In genomic region chr10:93378039-93378438, GRCh38 we compare ENCODE assay signal across 22 cellular contexts.
DNase-seq lines count a peak whose midpoint lies in the region; ATAC-seq and TF ChIP-seq lines count a peak whose summit lies in the region.
"Had no signal": no experiment of that assay in that cellular context is flagged by ENCODE, and none has a peak within 500 bp of the region (broad histone marks: within the 10 kb centered on the region; RNA-seq: fewer than 3 reads in every experiment).

No MANE protein-coding gene starts in this region.

- no peak overlapping the region for H3K4me3 Mint-ChIP-seq in activated T-helper 2 cell treated with anti-CD3 and anti-CD28 coated beads, Interferon-gamma antibody, Interleukin-2, Interleukin-4, amounts not matched to agents 10 μg/mL and 5 μg/mL and 100 μg/mL, durations not matched to agents 14 hours and 24 hours and 36 hours (ENCODE audit: low read depth)
- no peak overlapping the region for H3K4me3 Mint-ChIP-seq in stimulated activated effector memory CD8-positive, alpha-beta T cell treated with anti-CD3 and anti-CD28 coated beads, Interleukin-12 subunit alpha, Interleukin-12 subunit beta, amount 100 ng/mL, for 72 hours

- BruUV-seq in IMR-90 (replicated peaks; lab: Mats Ljungman, UMichigan) = no TSS peak

- intact Hi-C loops in IMR-90 (cut with micrococcal nuclease) = loop anchor here (10.0 kb wide), 1 partner anchor 307 kb away; no protein-coding TSS in a partner anchor
- intact Hi-C loops in activated T-helper 2 cell treated with anti-CD3 and anti-CD28 coated beads, Interferon-gamma antibody, Interleukin-2, Interleukin-4, amounts not matched to agents 10 μg/mL and 5 μg/mL and 100 μg/mL, durations not matched to agents 14 hours and 24 hours and 36 hours (cut with micrococcal nuclease) = loop anchor here (5.0 to 10.0 kb wide), 2 partner anchors 34 to 327 kb away; partner anchors contain the start of gene FRA10AC1
- intact Hi-C loops in stomach (cut with DNase I; ENCODE audit: low total_unique reads) = no loop called here
- intact Hi-C loops in ovary (cut with DNase I) = loop anchor here in 1 of 4 donors (5.0 kb wide), 1 partner anchor 59 kb away; no protein-coding TSS in a partner anchor

- TF ChIP-seq RAD21 in IMR-90 (IDR thresholded peaks at IDR 0.05; ENCODE audit: low read length) = no peak

- H3K9me3 Mint-ChIP-seq in activated T-helper 2 cell treated with anti-CD3 and anti-CD28 coated beads, Interferon-gamma antibody, Interleukin-2, Interleukin-4, amounts not matched to agents 10 μg/mL and 5 μg/mL and 100 μg/mL, durations not matched to agents 14 hours and 24 hours and 36 hours = no peaks in the 10 kb centered on the region
- H3K9me3 Mint-ChIP-seq in stimulated activated effector memory CD8-positive, alpha-beta T cell treated with anti-CD3 and anti-CD28 coated beads, Interleukin-12 subunit alpha, Interleukin-12 subunit beta, amount 100 ng/mL, for 72 hours = no peaks in the 10 kb centered on the region

- dilution Hi-C loops in IMR-90 (cut with HindIII; ENCODE audit: low sequenced_read_pairs, unreplicated experiment) = no loop called here

- no peaks in the 10 kb centered on the region for H3K79me2 ChIP-seq in hepatocyte

- H3K27me3 Mint-ChIP-seq in activated T-helper 2 cell treated with anti-CD3 and anti-CD28 coated beads, Interferon-gamma antibody, Interleukin-2, Interleukin-4, amounts not matched to agents 10 μg/mL and 5 μg/mL and 100 μg/mL, durations not matched to agents 14 hours and 24 hours and 36 hours (ENCODE audit: low read depth) = no peaks in the 10 kb centered on the region

- no peak overlapping the region for H3K4me3 ChIP-seq in IMR-90 (ENCODE audit: insufficient read depth, low read depth, low read length)
- H3K4me3 ChIP-seq in hepatocyte = no peak overlapping the region
- H3K4me3 ChIP-seq in stomach = no peak overlapping the region
- H3K4me3 ChIP-seq in ovary = no peak overlapping the region
- H3K4me3 ChIP-seq: gastrocnemius medialis, GM12878, lung, testis had no signal

- H3K36me3 ChIP-seq in IMR-90 (ENCODE audit: control insufficient read depth, insufficient read depth, low read length) (peaks cover 40% of the 10 kb centered on the region), hepatocyte (replicated peaks; ENCODE audit: insufficient read depth, low read depth) (no peaks in the 10 kb centered on the region), stomach (peaks cover 12 to 62% (median 49%) of the 10 kb centered on the region in 4 donors), ovary (no peaks in the 10 kb centered on the region)
- H3K36me3 ChIP-seq: BE2C, gastrocnemius medialis had no signal

- no peak overlapping the region for H3K4me2 ChIP-seq in IMR-90 (ENCODE audit: low read depth, low read length)
- H3K4me2 ChIP-seq in hepatocyte = no peak overlapping the region

- CTCF ChIA-PET in IMR-90 (lab: Yijun Ruan, JAX) = no interaction called here

- peaks cover 52 to 66% of the 10 kb centered on the region in 2 experiments for H3K79me1 ChIP-seq in IMR-90 (ENCODE audit: low read depth in 1 of 2, low read length in 2 of 2)

- H3K9me1 ChIP-seq in IMR-90 (ENCODE audit: insufficient read depth, low read length) = peaks cover 16% of the 10 kb centered on the region

- H4K8ac ChIP-seq in IMR-90 (ENCODE audit: low read depth in 2 of 2, low read length in 2 of 2) = 0 out of 4 replicates have a peak overlapping the region, but pooled peaks of 1 of the 2 experiments have one; percentile 52

- no peak overlapping the region for H3K9ac ChIP-seq in IMR-90 (ENCODE audit: low read depth, low read length)

- H3K27me3 ChIP-seq in IMR-90 (ENCODE audit: control insufficient read depth, insufficient read depth, low read length) = no peaks in the 10 kb centered on the region
- H3K27me3 ChIP-seq in hepatocyte = no peaks in the 10 kb centered on the region
- no peaks in the 10 kb centered on the region for H3K27me3 ChIP-seq in stomach
- H3K27me3 ChIP-seq in ovary = no peaks in the 10 kb centered on the region
- H3K27me3 ChIP-seq: BE2C, gastrocnemius medialis, testis had no signal

- peak overlapping the region; percentile 32; the same call in 1 of the 2 replicates for H3K27ac ChIP-seq in IMR-90 (ENCODE audit: insufficient read depth, low read length)
- H3K27ac ChIP-seq in hepatocyte = peak overlapping the region; percentile 88
- peak overlapping the region in 4 of 5 donors; percentile 69 to 78 (median 74) for H3K27ac ChIP-seq in stomach
- H3K27ac ChIP-seq in ovary = peak overlapping the region in 1 of 2 donors; percentile 73

- H3K14ac ChIP-seq in IMR-90 (replicated peaks; ENCODE audit: low read depth, low read length) = 0 out of 2 replicates have a peak overlapping the region, but pooled peaks have one; percentile 1

- H3K9me3 ChIP-seq in IMR-90 (ENCODE audit: control insufficient read depth, insufficient read depth, low read length) (no peaks in the 10 kb centered on the region), hepatocyte (ENCODE audit: low read depth) (no peaks in the 10 kb centered on the region), stomach (no peaks in the 10 kb centered on the region), ovary (no peaks in the 10 kb centered on the region)
- H3K9me3 ChIP-seq: BE2C, gastrocnemius medialis, testis had no signal

- H2AFZ ChIP-seq in IMR-90 (replicated peaks; ENCODE audit: low read length, poor library complexity) (no peak overlapping the region), hepatocyte (no peak overlapping the region)

- in situ Hi-C loops in IMR-90 (cut with MboI; ENCODE audit: low sequenced_read_pairs) = loop anchor here (5.0 kb wide), 1 partner anchor 104 kb away; the partner anchor contains the start of gene MYOF

- DNase-seq in IMR-90 = no peak
- DNase-seq in activated T-helper 2 cell treated with anti-CD3 and anti-CD28 coated beads, Interferon-gamma antibody, Interleukin-2, Interleukin-4, amounts not matched to agents 10 μg/mL and 5 μg/mL and 100 μg/mL, durations not matched to agents 14 hours and 24 hours and 36 hours (ENCODE audit: low spot score) = no peak
- no peak for DNase-seq in hepatocyte (ENCODE audit: low spot score)
- no peak for DNase-seq in stomach
- DNase-seq in ovary = no peak
- no peak for DNase-seq in NCI-H226
- no peak for DNase-seq in stimulated activated effector memory CD8-positive, alpha-beta T cell treated with anti-CD3 and anti-CD28 coated beads, Interleukin-12 subunit alpha, Interleukin-12 subunit beta, amount 100 ng/mL, for 72 hours (ENCODE audit: low spot score in 2 of 2)
- DNase-seq: activated CD4-positive, alpha-beta T cell treated with anti-CD3 and anti-CD28 coated beads, Interleukin-2, amount 50 U/mL, for 48 hours; activated gamma-delta T cell treated with Interleukin-2 at 50 U/mL for 16 hours; amniotic stem cell; BE2C; caudate nucleus; DMS79 treated with DMSO at 0.1 percent for 48 hours; gastrocnemius medialis; kidney; NCI-H146; NCI-H524 treated with DMSO at 0.1 percent for 48 hours; right cardiac atrium; testis had no signal

- ATAC-seq in IMR-90 (ENCODE audit: low read depth) = no peak
- ATAC-seq in stimulated activated effector memory CD8-positive, alpha-beta T cell treated with anti-CD3 and anti-CD28 coated beads, Interleukin-12 subunit alpha, Interleukin-12 subunit beta, amount 100 ng/mL, for 72 hours = no peak
- ATAC-seq: gastrocnemius medialis, GM12878, right cardiac atrium, SK-N-SH treated with all-trans-retinoic acid at 6 μM for 48 hours had no signal

- H3K23ac ChIP-seq in IMR-90 (ENCODE audit: low read depth, low read length) = peak overlapping the region; percentile 41; the same call in 1 of the 2 replicates

- peaks cover 33% of the 10 kb centered on the region for H3K36me3 Mint-ChIP-seq in activated T-helper 2 cell treated with anti-CD3 and anti-CD28 coated beads, Interferon-gamma antibody, Interleukin-2, Interleukin-4, amounts not matched to agents 10 μg/mL and 5 μg/mL and 100 μg/mL, durations not matched to agents 14 hours and 24 hours and 36 hours (ENCODE audit: low read depth)
- H3K36me3 Mint-ChIP-seq in stimulated activated effector memory CD8-positive, alpha-beta T cell treated with anti-CD3 and anti-CD28 coated beads, Interleukin-12 subunit alpha, Interleukin-12 subunit beta, amount 100 ng/mL, for 72 hours = peaks cover 12% of the 10 kb centered on the region

- H3K4me1 Mint-ChIP-seq in activated T-helper 2 cell treated with anti-CD3 and anti-CD28 coated beads, Interferon-gamma antibody, Interleukin-2, Interleukin-4, amounts not matched to agents 10 μg/mL and 5 μg/mL and 100 μg/mL, durations not matched to agents 14 hours and 24 hours and 36 hours (ENCODE audit: low read depth) = peaks cover 32% of the 10 kb centered on the region
- peaks cover 25% of the 10 kb centered on the region for H3K4me1 Mint-ChIP-seq in stimulated activated effector memory CD8-positive, alpha-beta T cell treated with anti-CD3 and anti-CD28 coated beads, Interleukin-12 subunit alpha, Interleukin-12 subunit beta, amount 100 ng/mL, for 72 hours

- H3K9me2 ChIP-seq in hepatocyte (replicated peaks; ENCODE audit: insufficient read depth) = no peaks in the 10 kb centered on the region

- peaks cover 16% of the 10 kb centered on the region for H3K4me1 ChIP-seq in IMR-90 (ENCODE audit: control insufficient read depth, insufficient read depth, low read length)
- peaks cover 12% of the 10 kb centered on the region for H3K4me1 ChIP-seq in hepatocyte (ENCODE audit: insufficient read depth)
- peaks cover 0 to 22% (median 6%) of the 10 kb centered on the region in 4 donors for H3K4me1 ChIP-seq in stomach
- no peaks in the 10 kb centered on the region for H3K4me1 ChIP-seq in ovary (ENCODE audit: insufficient read depth)
- H3K4me1 ChIP-seq: BE2C, gastrocnemius medialis had no signal

- TF ChIP-seq EP300 in stomach (IDR thresholded peaks at IDR 0.05) = no peak
- no peak for TF ChIP-seq EP300 in ovary (IDR thresholded peaks at IDR 0.05)

- no CpG with 5 or more reads among the region's 2 CpGs for WGBS in IMR-90 (ENCODE audit: extremely low coverage in 2 of 2, insufficient read length in 1 of 2), 2 experiments
- 94% methylated on average over 2 of the region's 2 CpGs for WGBS in hepatocyte (ENCODE audit: low lambda C conversion rate, missing lambda C conversion rate)
- 90 to 100% (median 94%) methylated on average over 2 of the region's 2 CpGs for WGBS in stomach, 5 donors
- 90 to 93% (median 92%) methylated on average over 2 of the region's 2 CpGs for WGBS in ovary, 3 donors

- no peak overlapping the region; the same call in 1 of the 2 replicates for H2BK20ac ChIP-seq in IMR-90 (ENCODE audit: low read depth, low read length)

- H3K56ac ChIP-seq in IMR-90 (ENCODE audit: extremely low read depth, insufficient read depth, low read length) = no peak overlapping the region

- H3K4ac ChIP-seq in IMR-90 (ENCODE audit: low read depth, low read length) = peak overlapping the region; percentile 1; the same call in 1 of the 2 replicates

- peak overlapping the region; percentile 87 for H2BK5ac ChIP-seq in IMR-90 (ENCODE audit: low read depth, low read length, poor library complexity, severe bottlenecking)

- peak overlapping the region; percentile 9 for H3K27ac Mint-ChIP-seq in activated T-helper 2 cell treated with anti-CD3 and anti-CD28 coated beads, Interferon-gamma antibody, Interleukin-2, Interleukin-4, amounts not matched to agents 10 μg/mL and 5 μg/mL and 100 μg/mL, durations not matched to agents 14 hours and 24 hours and 36 hours
- H3K27ac Mint-ChIP-seq in stimulated activated effector memory CD8-positive, alpha-beta T cell treated with anti-CD3 and anti-CD28 coated beads, Interleukin-12 subunit alpha, Interleukin-12 subunit beta, amount 100 ng/mL, for 72 hours = no peak overlapping the region

- H2BK120ac ChIP-seq in IMR-90 (ENCODE audit: low read depth, low read length) = peak overlapping the region; percentile 46; the same call in 1 of the 2 replicates

- POLR2A ChIA-PET in IMR-90 (lab: Charles Lee; ENCODE audit: unreplicated experiment) = no interaction called here

- no peak overlapping the region for H2AK9ac ChIP-seq in IMR-90 (replicated peaks; ENCODE audit: low read depth, low read length, poor library complexity)

- H4K20me1 ChIP-seq in IMR-90 (ENCODE audit: insufficient read depth, low read length) (no peaks in the 10 kb centered on the region), hepatocyte (ENCODE audit: insufficient read depth, poor library complexity, severe bottlenecking) (no peaks in the 10 kb centered on the region)

- no peak for TF ChIP-seq CTCF in IMR-90 (conservative IDR thresholded peaks at IDR 0.05; ENCODE audit: low read depth, low read length)
- no peak for TF ChIP-seq CTCF in hepatocyte (IDR thresholded peaks at IDR 0.05; ENCODE audit: poor library complexity)
- no peak for TF ChIP-seq CTCF in stomach (IDR thresholded peaks at IDR 0.05)
- no peak for TF ChIP-seq CTCF in ovary (IDR thresholded peaks at IDR 0.05)

- H4K91ac ChIP-seq in IMR-90 (ENCODE audit: insufficient read depth, low read depth, low read length) = no peak overlapping the region

- peak overlapping the region; percentile 63; the same call in 1 of the 2 replicates for H4K5ac ChIP-seq in IMR-90 (ENCODE audit: low read depth, low read length)

- peak overlapping the region; percentile 36; the same call in 1 of the 2 replicates for H3K18ac ChIP-seq in IMR-90 (ENCODE audit: low read depth, low read length)

- H2AK5ac ChIP-seq in IMR-90 (ENCODE audit: low read depth, low read length) = no peak overlapping the region

- TF ChIP-seq POLR2A in IMR-90 (IDR thresholded peaks at IDR 0.05; ENCODE audit: low read depth, low read length) = no peak
- no peak for TF ChIP-seq POLR2A in stomach (IDR thresholded peaks at IDR 0.05)
- TF ChIP-seq POLR2A in ovary (IDR thresholded peaks at IDR 0.05) = no peak

- H2BK15ac ChIP-seq in IMR-90 (ENCODE audit: low read depth, low read length) = no peak overlapping the region
